In genomic region chr6:18457065-18457817, GRCh38 we compare ENCODE assay signal across 27 cellular contexts.
DNase-seq lines count a peak whose midpoint lies in the region; ATAC-seq, FAIRE-seq and TF ChIP-seq lines count a peak whose summit lies in the region.
"Had no signal": no experiment of that assay in that cellular context is flagged by ENCODE, and none has a peak within 500 bp of the region (broad histone marks: within the 10 kb centered on the region; RNA-seq: fewer than 3 reads in every experiment).

No MANE protein-coding gene starts in this region.

- H4K91ac ChIP-seq in H1 (replicated peaks; ENCODE audit: insufficient read length, low read length), result no peak overlapping the region

- no peak overlapping the region for H3K4me2 ChIP-seq in H1 (ENCODE audit: insufficient read depth in 1 of 2, low read depth in 2 of 2, low read length in 2 of 2)

- TF ChIP-seq RAD21 in H1 (IDR thresholded peaks at IDR 0.05 in 1 of 2, conservative IDR thresholded peaks at IDR 0.05 in 1 of 2; ENCODE audit: low read depth in 2 of 2, low read length in 2 of 2), result no peak

- no peak overlapping the region for H4K5ac ChIP-seq in H1 (ENCODE audit: insufficient read length, low read depth, low read length)

- H3K14ac ChIP-seq in H1 (ENCODE audit: insufficient read length), result no peak overlapping the region

- no peaks in the 10 kb centered on the region for H4K20me1 ChIP-seq in H1 (replicated peaks in 1 of 2; ENCODE audit: control insufficient read depth in 1 of 2, insufficient read depth in 2 of 2, low read length in 2 of 2)

- H3K4me3 ChIP-seq in H1 (ENCODE audit: extremely low read depth in 1 of 4, insufficient read depth in 2 of 4, low read depth in 3 of 4, low read length in 4 of 4), result no peak overlapping the region
- no peak overlapping the region for H3K4me3 ChIP-seq in neutrophil (ENCODE audit: low read depth in 1 of 2, low read length in 1 of 2)
- H3K4me3 ChIP-seq: colonic mucosa, K562, MG63, SK-N-MC, stomach, transverse colon had no signal

- POLR2A ChIA-PET in H1 (lab: Charles Lee; ENCODE audit: partially characterized antibody), result no interaction called here

- H2BK15ac ChIP-seq in H1 (ENCODE audit: low read length), result no peak overlapping the region

- H3K4me1 ChIP-seq in H1 (replicated peaks in 1 of 4; ENCODE audit: control insufficient read depth in 3 of 4, insufficient read depth in 4 of 4, low read length in 3 of 4) (peaks cover 0 to 5% (median 3%) of the 10 kb centered on the region in 4 experiments; a peak in 2 of 7 replicates), neutrophil (ENCODE audit: control insufficient read depth in 1 of 2, insufficient read depth in 1 of 2, low read depth in 1 of 2, low read length in 1 of 2) (no peaks in the 10 kb centered on the region)
- H3K4me1 ChIP-seq: colonic mucosa, stomach, transverse colon had no signal

- H3K79me2 ChIP-seq in H1 (ENCODE audit: control insufficient read depth in 1 of 2, insufficient read depth in 2 of 2, low read length in 2 of 2), result no peaks in the 10 kb centered on the region

- no peak overlapping the region for H2AK5ac ChIP-seq in H1 (ENCODE audit: low read depth, low read length)

- no peak for FAIRE-seq in H1 (lab: Jason Lieb, UNC)
- FAIRE-seq: GM12892, K562, small intestine had no signal

- no peak overlapping the region for H3K4ac ChIP-seq in H1 (replicated peaks; ENCODE audit: insufficient read length, low read depth, low read length)

- no peak for TF ChIP-seq CTCF in H1 (IDR thresholded peaks at IDR 0.05; ENCODE audit: control extremely low read depth in 1 of 3, insufficient read depth in 1 of 3, low read depth in 1 of 3, low read length in 3 of 3)
- TF ChIP-seq CTCF in neutrophil (IDR thresholded peaks at IDR 0.05), result no peak

- H3K27ac ChIP-seq in H1 (ENCODE audit: low read depth, low read length) (no peak overlapping the region), neutrophil (peak overlapping the region; percentile 16)
- H3K27ac ChIP-seq: colonic mucosa, heart left ventricle, SK-N-MC, stomach, transverse colon had no signal

- H2BK20ac ChIP-seq in H1 (ENCODE audit: low read length), result no peak overlapping the region

- TF ChIP-seq POLR2A in H1 (IDR thresholded peaks at IDR 0.05; ENCODE audit: control extremely low read depth in 1 of 2, low read depth in 2 of 2, low read length in 2 of 2), result no peak

- 73% methylated on average over 11 of the region's 11 CpGs; no CpG with 5 or more reads in 1 of the 2 experiments for WGBS in H1 (ENCODE audit: extremely low coverage in 1 of 2, insufficient coverage in 1 of 2, insufficient read length in 1 of 2, insufficient replicate concordance in 2 of 2, low coverage in 1 of 2, low lambda C conversion rate in 2 of 2, missing lambda C conversion rate in 1 of 2), 2 experiments

- H3K27me3 ChIP-seq in H1 (replicated peaks in 1 of 4; ENCODE audit: control insufficient read depth in 3 of 4, extremely low read depth in 1 of 4, insufficient read depth in 3 of 4, low read length in 3 of 4) (no peaks in the 10 kb centered on the region), neutrophil (no peaks in the 10 kb centered on the region)
- H3K27me3 ChIP-seq: colonic mucosa, heart left ventricle, MG63, stomach, transverse colon had no signal

- no peak overlapping the region for H2BK5ac ChIP-seq in H1 (ENCODE audit: low read depth, low read length)

- CTCF ChIA-PET in H1 (lab: Charles Lee; ENCODE audit: partially characterized antibody), result no interaction called here

- no peak overlapping the region for H2BK12ac ChIP-seq in H1 (ENCODE audit: low read depth, low read length)

- no peak overlapping the region for H2AFZ ChIP-seq in H1 (ENCODE audit: low read length)

- H4K8ac ChIP-seq in H1 (ENCODE audit: extremely low read depth, insufficient read depth, low read length), result no peak overlapping the region

- H3K18ac ChIP-seq in H1 (ENCODE audit: extremely low read depth, low read length), result no peak overlapping the region

- no peak for TF ChIP-seq EP300 in H1 (IDR thresholded peaks at IDR 0.05; ENCODE audit: borderline replicate concordance in 1 of 2, low read depth in 2 of 2, low read length in 2 of 2)

- peak; percentile 66 for ATAC-seq in SK-N-SH treated with all-trans-retinoic acid at 6 μM for 48 hours
- ATAC-seq in GM18519 (IDR thresholded peaks at IDR 0.05; ENCODE audit: low FRiP score, unreplicated experiment), result no peak
- ATAC-seq in GM18909 (IDR thresholded peaks at IDR 0.05; ENCODE audit: poor library complexity, unreplicated experiment), result no peak
- ATAC-seq: activated T-cell treated with anti-CD3 and anti-CD28 coated beads, Interleukin-2, amount 50 U/mL, for 4 hours; CD8-positive, alpha-beta T cell; K562 had no signal

- peaks cover 0 to 7% (median 0%) of the 10 kb centered on the region in 4 experiments; a peak in 1 of 8 replicates for H3K36me3 ChIP-seq in H1 (ENCODE audit: control insufficient read depth in 2 of 4, insufficient read depth in 4 of 4, low read length in 3 of 4)
- H3K36me3 ChIP-seq in neutrophil, result peaks cover 62% of the 10 kb centered on the region
- H3K36me3 ChIP-seq: colonic mucosa, MG63, transverse colon had no signal

- no peak overlapping the region for H3K23ac ChIP-seq in H1 (ENCODE audit: insufficient read length)

- H3K9me3 ChIP-seq in H1 (ENCODE audit: insufficient read depth in 2 of 2, low read depth in 1 of 2, low read length in 1 of 2) (peaks cover 0 to 7% of the 10 kb centered on the region in 2 experiments; a peak in 1 of 4 replicates), neutrophil (no peaks in the 10 kb centered on the region)
- H3K9me3 ChIP-seq: colonic mucosa, MG63, stomach, transverse colon had no signal

- no peaks in the 10 kb centered on the region for H3K23me2 ChIP-seq in H1 (ENCODE audit: low read depth, low read length)

- no peak overlapping the region for H2BK120ac ChIP-seq in H1 (replicated peaks; ENCODE audit: low read depth, low read length)

- DNase-seq in EH (ENCODE audit: low read depth) (peak; percentile 9), H1 (ENCODE audit: low read depth in 1 of 2, low spot score in 2 of 2) (no peak), epidermal melanocyte (ENCODE audit: insufficient read length, low spot score) (no peak)
- DNase-seq in activated naive CD4-positive, alpha-beta T cell treated with Interleukin-2 at 50 U/mL for 16 hours, result no peak
- DNase-seq: activated CD4-positive, alpha-beta T cell treated with anti-CD3 and anti-CD28 coated beads for 48 hours; activated gamma-delta T cell treated with Interleukin-2 at 50 U/mL for 16 hours; activated T-cell treated with anti-CD3 and anti-CD28 coated beads, Interleukin-2, amount 50 U/mL, for 4 hours; CD8-positive, alpha-beta T cell; colonic mucosa; effector CD8-positive, alpha-beta T cell; erythroblast; H7; heart left ventricle; MG63; NCI-H2029 treated with DMSO at 0.1 percent for 48 hours; NCI-H2227 treated with DMSO at 0.1 percent for 48 hours; occipital lobe; small intestine; stomach; transverse colon had no signal

- H3K56ac ChIP-seq in H1 (replicated peaks; ENCODE audit: insufficient read length, low read depth, low read length), result no peak overlapping the region

- no peak overlapping the region; a peak in 1 of 7 replicates for H3K9ac ChIP-seq in H1 (replicated peaks in 1 of 4; ENCODE audit: extremely low read depth in 1 of 4, low read depth in 3 of 4, low read length in 3 of 4)

- H3K79me1 ChIP-seq in H1 (ENCODE audit: low read depth, low read length), result no peaks in the 10 kb centered on the region

TF ChIP-seq in SK-N-SH treated with all-trans-retinoic acid at 6 μM for 48 hours, 23 proteins besides CTCF, POLR2A, EP300 and RAD21 (continues in another document):
- TF ChIP-seq ZFP30 (CRISPR knock-in tag; IDR thresholded peaks at IDR 0.05) (no peak), ZNF70 (CRISPR knock-in tag; IDR thresholded peaks at IDR 0.05) (no peak), RARB (CRISPR knock-in tag; IDR thresholded peaks at IDR 0.05) (no peak), GLIS3 (CRISPR knock-in tag; IDR thresholded peaks at IDR 0.05) (no peak), POU6F1 (CRISPR knock-in tag; IDR thresholded peaks at IDR 0.05; ENCODE audit: borderline replicate concordance, low read depth) (no peak)

TF ChIP-seq in H1, 55 proteins besides CTCF, POLR2A, EP300 and RAD21 (continues in another document):
- TF ChIP-seq ASH2L (IDR thresholded peaks at IDR 0.05; ENCODE audit: low read length) (no peak), E2F6 (IDR thresholded peaks at IDR 0.05) (peak; percentile 33; the same call in 1 of the 2 replicates), ATF2 (IDR thresholded peaks at IDR 0.05; ENCODE audit: low read length) (no peak), TEAD4 (IDR thresholded peaks at IDR 0.05; ENCODE audit: low read depth, low read length) (peak; percentile 44; the same call in 1 of the 2 replicates), SP2 (IDR thresholded peaks at IDR 0.05; ENCODE audit: low read length) (no peak), MAX (IDR thresholded peaks at IDR 0.05) (peak; percentile 42; the same call in 1 of the 2 replicates), RXRA (IDR thresholded peaks at IDR 0.05; ENCODE audit: insufficient read depth, low read depth, low read length) (no peak), CBX5 (IDR thresholded peaks at IDR 0.05; ENCODE audit: low read depth, low read length) (no peak), CHD2 (IDR thresholded peaks at IDR 0.05; ENCODE audit: low read length) (no peak), MAFK (IDR thresholded peaks at IDR 0.05; ENCODE audit: low read depth, low read length) (no peak), CREB1 (IDR thresholded peaks at IDR 0.05) (no peak), SIX5 (IDR thresholded peaks at IDR 0.05; ENCODE audit: low read depth, low read length) (no peak), EZH2 (IDR thresholded peaks at IDR 0.05; ENCODE audit: low read depth, low read length, severe bottlenecking) (no peak)
